8 cellular contexts compared by ENCODE assay signal in the genomic region with DNA sequence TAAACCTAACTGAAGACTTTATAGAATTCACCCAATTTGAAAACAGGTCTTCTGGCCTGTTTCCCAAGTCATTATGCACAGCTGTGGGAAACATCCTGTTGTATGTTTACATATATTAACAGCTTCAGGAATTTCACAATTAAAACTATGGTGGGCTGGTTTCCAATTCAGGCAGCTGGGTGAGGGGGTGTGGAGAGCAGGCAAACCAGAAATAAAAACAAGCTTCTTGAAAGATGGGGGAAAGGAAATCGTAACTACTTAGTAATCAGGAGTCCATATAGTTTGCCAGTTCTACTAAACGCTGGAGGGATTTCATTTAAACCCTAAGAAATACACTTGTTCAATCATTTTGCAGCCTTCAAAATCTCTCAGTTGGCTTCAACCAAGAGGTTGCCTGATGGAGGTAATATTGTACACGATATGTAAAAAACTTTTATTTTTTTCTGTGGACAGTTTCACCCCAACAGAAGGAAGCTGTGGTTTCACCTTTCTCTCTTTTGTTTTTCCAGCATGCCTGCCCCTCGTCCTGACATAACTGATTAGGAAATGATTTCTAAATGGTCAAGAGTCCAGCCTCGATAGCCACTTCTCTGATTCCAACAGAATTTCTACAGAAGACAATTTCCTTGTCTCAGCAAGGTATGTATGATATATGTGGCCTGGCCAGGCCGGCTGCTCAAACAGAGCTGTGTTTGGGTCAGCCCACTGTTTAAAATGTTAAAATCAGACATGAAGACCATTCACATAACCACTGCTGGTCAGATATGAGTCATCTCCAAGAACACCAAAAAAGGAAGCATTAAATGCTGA. TPM values are rescaled to one million over a fixed set of nuclear protein-coding genes. Genes with fewer than 3 reads are reported as not detected.
DNase-seq lines count a peak whose midpoint lies in the region; ATAC-seq and TF ChIP-seq lines count a peak whose summit lies in the region.

No MANE protein-coding gene starts in this region.

- intact Hi-C loops in right lobe of liver (cut with DNase I), result no loop called here

- DNase-seq in NOMO-1 treated with DMSO at 0.1 percent for 48 hours (lab: John Stamatoyannopoulos, UW; ENCODE audit: unreplicated experiment) (peak; percentile 42), NOMO-1 treated with dmso at 0.1 percent for 144 hours (lab: John Stamatoyannopoulos, UW; ENCODE audit: unreplicated experiment) (no peak), amniotic stem cell (lab: John Stamatoyannopoulos, UW) (peak; percentile 36), right lobe of liver (no peak), nephron progenitor cell (no peak)
- DNase-seq in activated CD4-positive, alpha-beta T cell treated with anti-CD3 and anti-CD28 coated beads, Interleukin-2, amount 50 U/mL, for 48 hours, result no peak

- H3K27me3 Mint-ChIP-seq in nephron progenitor cell (ENCODE audit: low read depth, poor library complexity), result peaks cover 4% of the 10 kb centered on the region

- no peaks in the 10 kb centered on the region for H3K27me3 ChIP-seq in right lobe of liver

- peak; percentile 82 for ATAC-seq in HG03571 (IDR thresholded peaks at IDR 0.05; ENCODE audit: unreplicated experiment)
- ATAC-seq in right lobe of liver, result peak; percentile 45 to 59 (median 52)
- ATAC-seq in activated CD4-positive, CD25-positive, alpha-beta regulatory T cell treated with anti-CD3 and anti-CD28 coated beads, Interleukin-2, amount 50 U/mL, for 24 hours, result no peak

- peaks cover 0 to 32% (median 8%) of the 10 kb centered on the region in 4 donors for H3K4me1 ChIP-seq in right lobe of liver

- H3K27ac Mint-ChIP-seq in nephron progenitor cell, result no peak overlapping the region

- no peak for TF ChIP-seq POLR2A in right lobe of liver (IDR thresholded peaks at IDR 0.05)

- peaks cover 5% of the 10 kb centered on the region for H3K36me3 Mint-ChIP-seq in nephron progenitor cell (ENCODE audit: low read depth)

- H3K4me3 ChIP-seq in right lobe of liver, result no peak overlapping the region

- TF ChIP-seq CTCF in right lobe of liver (IDR thresholded peaks at IDR 0.05) (no peak), nephron progenitor cell (IDR thresholded peaks at IDR 0.05) (no peak)

- H3K9me3 Mint-ChIP-seq in nephron progenitor cell, result peaks cover 10% of the 10 kb centered on the region

- peaks cover 49% of the 10 kb centered on the region for H3K4me1 Mint-ChIP-seq in nephron progenitor cell

- H3K4me3 Mint-ChIP-seq in nephron progenitor cell, result no peak overlapping the region

- H3K36me3 ChIP-seq in right lobe of liver, result no peaks in the 10 kb centered on the region

- WGBS in right lobe of liver (ENCODE audit: insufficient coverage, low coverage, low lambda C conversion rate, missing lambda C conversion rate), result 10% methylated on average over 6 of the region's 6 CpGs

- H3K27ac ChIP-seq in right lobe of liver, result peak overlapping the region; percentile 16 to 73 (median 62)

- no peaks in the 10 kb centered on the region for H3K9me3 ChIP-seq in right lobe of liver

RNA-seq across cellular contexts. Expression of gene ATP8B1, which starts 22.6 kb away (rescaled TPM):
- 10 to 100 TPM in 5 of 6 experiments, 1 to 10 TPM in 1; 9.0 to 18.4 (median 17.1) TPM for total RNA-seq in right lobe of liver

Comparison
In these comparisons a context has a peak if more than half of its experiments do, and no peak if none do; other contexts are left out.
1. DNase-seq: peak in NOMO-1 treated with DMSO at 0.1 percent for 48 hours (single experiment) and amniotic stem cell (single experiment); none in NOMO-1 treated with dmso at 0.1 percent for 144 hours (single experiment), right lobe of liver (0 of 3), nephron progenitor cell (single experiment) and activated CD4-positive, alpha-beta T cell treated with anti-CD3 and anti-CD28 coated beads, Interleukin-2, amount 50 U/mL, for 48 hours (0 of 2).
2. ATAC-seq: peak in HG03571 (single experiment) and right lobe of liver (4 of 4); none in activated CD4-positive, CD25-positive, alpha-beta regulatory T cell treated with anti-CD3 and anti-CD28 coated beads, Interleukin-2, amount 50 U/mL, for 24 hours (0 of 2).